Comparison of ENCODE assay signal across 10 cellular contexts in genomic region chr9:21974230-21974541, GRCh38. TPM values are rescaled to one million over a fixed set of nuclear protein-coding genes. Genes with fewer than 3 reads are reported as not detected.
DNase-seq lines count a peak whose midpoint lies in the region; ATAC-seq, FAIRE-seq and TF ChIP-seq lines count a peak whose summit lies in the region.
"Had no signal": no experiment of that assay in that cellular context is flagged by ENCODE, and none has a peak within 500 bp of the region (broad histone marks: within the 10 kb centered on the region; RNA-seq: fewer than 3 reads in every experiment).

No MANE protein-coding gene starts in this region.

- CTCF ChIA-PET in CD4-positive, alpha-beta T cell (lab: Charles Lee) = interaction anchor here (1.1 to 1.2 kb wide), 2 partner anchors 21 to 34 kb away, joined by 3 read pairs; partner anchors contain the start of genes CDKN2A and CDKN2B-AS1

- no peak for DNase-seq in CD4-positive, alpha-beta T cell
- DNase-seq in bronchial epithelial cell (ENCODE audit: low read depth) (no peak), natural killer cell (no peak), AML-193 (lab: John Stamatoyannopoulos, UW) (no peak), pancreas (no peak), D721Med (ENCODE audit: insufficient read length, low spot score) (no peak)

- no peak for ATAC-seq in CD4-positive, alpha-beta T cell (ENCODE audit: poor library complexity)
- ATAC-seq in HG02884 (IDR thresholded peaks at IDR 0.05; ENCODE audit: unreplicated experiment) (peak; percentile 8), natural killer cell (no peak), pancreas (no peak), HG03565 (IDR thresholded peaks at IDR 0.05; ENCODE audit: unreplicated experiment) (no peak)

- no peak overlapping the region for H3K27ac ChIP-seq in CD4-positive, alpha-beta T cell (ENCODE audit: low read depth, low read length)
- H3K27ac ChIP-seq in pancreas = no peak overlapping the region

- no peaks in the 10 kb centered on the region for H3K36me3 ChIP-seq in bronchial epithelial cell (ENCODE audit: control insufficient read depth, insufficient read depth, low read length)
- H3K36me3 ChIP-seq in pancreas = no peaks in the 10 kb centered on the region

- peaks cover 98% of the 10 kb centered on the region for H3K27me3 Mint-ChIP-seq in CD4-positive, alpha-beta T cell
- peaks cover 79 to 90% of the 10 kb centered on the region in 2 donors for H3K27me3 Mint-ChIP-seq in natural killer cell (ENCODE audit: low read depth in 2 of 2)

- peaks cover 9% of the 10 kb centered on the region for H3K9me3 Mint-ChIP-seq in CD4-positive, alpha-beta T cell
- no peaks in the 10 kb centered on the region for H3K9me3 Mint-ChIP-seq in natural killer cell

- WGBS in pancreas, 2 donors = 9 to 11% methylated on average over 8 of the region's 8 CpGs

- H3K4me1 Mint-ChIP-seq in CD4-positive, alpha-beta T cell (ENCODE audit: low read depth) = peaks cover 25% of the 10 kb centered on the region
- peaks cover 20 to 25% of the 10 kb centered on the region in 2 donors for H3K4me1 Mint-ChIP-seq in natural killer cell

- intact Hi-C loops in CD4-positive, alpha-beta T cell (cut with DNase I, micrococcal nuclease) = loop anchor here in 1 of 2 experiments (5.0 kb wide), 1 partner anchor 33 kb away; the partner anchor contains the start of gene CDKN2B
- intact Hi-C loops in natural killer cell (cut with micrococcal nuclease) = loop anchor here (10.0 kb wide), 1 partner anchor 89 kb away; no protein-coding TSS in a partner anchor
- intact Hi-C loops in pancreas (cut with DNase I) = no loop called here

- POLR2A ChIA-PET in CD4-positive, alpha-beta T cell (lab: Charles Lee) = interaction anchor here (1.4 to 1.7 kb wide), 2 partner anchors 8 to 54 kb away, joined by 3 read pairs; no protein-coding TSS in a partner anchor

- H3K4me3 ChIP-seq in bronchial epithelial cell (ENCODE audit: low read depth, low read length) = peak overlapping the region; percentile 57
- H3K4me3 ChIP-seq in pancreas = peak overlapping the region in 2 of 4 donors; percentile 43 to 59

- H3K4me3 Mint-ChIP-seq in CD4-positive, alpha-beta T cell = peak overlapping the region; percentile 83
- peak overlapping the region; percentile 76 for H3K4me3 Mint-ChIP-seq in natural killer cell

- no peak for TF ChIP-seq CTCF in CD4-positive, alpha-beta T cell (IDR thresholded peaks at IDR 0.05)
- TF ChIP-seq CTCF in bronchial epithelial cell (IDR thresholded peaks at IDR 0.05; ENCODE audit: insufficient read depth, low read length, severe bottlenecking) = no peak
- TF ChIP-seq CTCF in natural killer cell (IDR thresholded peaks at IDR 0.05) = no peak
- no peak for TF ChIP-seq CTCF in pancreas (IDR thresholded peaks at IDR 0.05)
- no peak for TF ChIP-seq CTCF in D721Med (IDR thresholded peaks at IDR 0.05; ENCODE audit: insufficient read depth, missing control alignments)

- H3K27ac Mint-ChIP-seq in CD4-positive, alpha-beta T cell = no peak overlapping the region
- H3K27ac Mint-ChIP-seq in natural killer cell = no peak overlapping the region

- H3K36me3 Mint-ChIP-seq in CD4-positive, alpha-beta T cell (ENCODE audit: low read depth) = peaks cover 4% of the 10 kb centered on the region
- H3K36me3 Mint-ChIP-seq in natural killer cell = no peaks in the 10 kb centered on the region

- peaks cover 21% of the 10 kb centered on the region for H3K9me3 ChIP-seq in CD4-positive, alpha-beta T cell (ENCODE audit: control insufficient read depth, low read length)
- no peaks in the 10 kb centered on the region for H3K9me3 ChIP-seq in pancreas

- H3K4me1 ChIP-seq in pancreas = no peaks in the 10 kb centered on the region

- FAIRE-seq in bronchial epithelial cell (lab: Jason Lieb, UNC) = no peak
- FAIRE-seq in pancreas (lab: Jason Lieb, UNC) = no peak
- no peak for FAIRE-seq in D721Med (lab: Jason Lieb, UNC)
- FAIRE-seq: GM12891 had no signal

- H3K27me3 ChIP-seq in CD4-positive, alpha-beta T cell (ENCODE audit: control insufficient read depth, insufficient read depth, low read length) = peaks cover 99% of the 10 kb centered on the region
- H3K27me3 ChIP-seq in bronchial epithelial cell (ENCODE audit: control insufficient read depth, insufficient read depth, low read length) = peaks cover 28% of the 10 kb centered on the region
- H3K27me3 ChIP-seq in pancreas = peaks cover 0 to 82% (median 29%) of the 10 kb centered on the region in 4 donors

RNA-seq across cellular contexts. Expression of gene CDKN2A, which starts 20.0 kb away (rescaled TPM):
- total RNA-seq in CD4-positive, alpha-beta T cell = under 1 TPM; 0.71 to 0.89 TPM
- total RNA-seq in bronchial epithelial cell = 1.6 and 3.5 TPM in 2 replicates
- total RNA-seq in natural killer cell = 1 to 10 TPM; 3.5 to 7.7 (median 3.8) TPM
- total RNA-seq in pancreas = 1 to 10 TPM in 5 of 6 donors, under 1 TPM in 1; 0.31 to 5.7 (median 2.1) TPM
- 1 to 10 TPM; 2.1 to 4.3 TPM for polyA plus RNA-seq in pancreas

RNA-seq across cellular contexts. Expression of gene CDKN2B-AS1, which starts 20.4 kb away (rescaled TPM):
- total RNA-seq in CD4-positive, alpha-beta T cell = under 1 TPM; 0.25 to 0.30 TPM
- total RNA-seq in bronchial epithelial cell (0.53 and 1.0 TPM in 2 replicates), natural killer cell (1 to 10 TPM; 2.6 to 4.3 (median 3.1) TPM), pancreas (under 1 TPM in 4 of 6 donors, not detected in 2; 0.24 to 0.66 (median 0.44) TPM)
- under 1 TPM in 1 of 2 donors, not detected in 1; 0.92 TPM for polyA plus RNA-seq in pancreas
- total RNA-seq: Right ventricle myocardium inferior had no signal

RNA-seq across cellular contexts. Expression of gene CDKN2B, which starts 34.9 kb away (rescaled TPM):
- not detected for total RNA-seq in CD4-positive, alpha-beta T cell
- total RNA-seq in bronchial epithelial cell = 29.2 and 64.0 TPM in 2 replicates
- total RNA-seq in natural killer cell = under 1 TPM in 2 of 3 donors, not detected in 1; 0.16 to 0.30 TPM
- total RNA-seq in pancreas = 10 to 100 TPM in 1 of 6 donors, 1 to 10 TPM in 4, under 1 TPM in 1; 0.59 to 13.9 (median 2.4) TPM
- 1 to 10 TPM; 1.3 to 2.2 TPM for polyA plus RNA-seq in pancreas
